ENCODE assay signal across 1 cellular context in the genomic region with DNA sequence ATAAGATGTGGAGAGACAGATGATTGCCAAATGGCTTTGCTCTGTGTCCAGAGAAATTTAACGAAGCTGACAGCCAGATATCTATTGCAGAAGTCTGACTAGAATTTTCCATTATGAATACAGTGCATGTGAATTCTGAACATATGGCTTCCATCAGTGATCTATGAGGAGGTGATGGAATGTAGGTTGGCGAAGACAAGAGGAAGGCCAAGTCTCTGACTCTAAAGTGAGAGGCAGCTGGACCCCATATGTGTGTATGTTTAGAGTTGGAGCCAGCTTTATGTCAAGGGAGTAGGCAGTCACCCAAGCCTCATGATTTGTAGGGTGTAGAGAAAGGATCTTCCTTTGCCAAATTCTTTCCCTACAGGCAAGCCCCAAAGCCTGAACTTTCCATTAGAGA.
TF ChIP-seq lines count a peak whose summit lies in the region.

No MANE protein-coding gene starts in this region.

TF ChIP-seq in IMR-90, 13 proteins besides CTCF, POLR2A, EP300 and RAD21 (continued from another document):
- no peak for TF ChIP-seq CHD1 (IDR thresholded peaks at IDR 0.05; ENCODE audit: low read depth, low read length)
- TF ChIP-seq RCOR1 (IDR thresholded peaks at IDR 0.05; ENCODE audit: insufficient replicate concordance, low read length), result no peak
- TF ChIP-seq, protein P1, sequence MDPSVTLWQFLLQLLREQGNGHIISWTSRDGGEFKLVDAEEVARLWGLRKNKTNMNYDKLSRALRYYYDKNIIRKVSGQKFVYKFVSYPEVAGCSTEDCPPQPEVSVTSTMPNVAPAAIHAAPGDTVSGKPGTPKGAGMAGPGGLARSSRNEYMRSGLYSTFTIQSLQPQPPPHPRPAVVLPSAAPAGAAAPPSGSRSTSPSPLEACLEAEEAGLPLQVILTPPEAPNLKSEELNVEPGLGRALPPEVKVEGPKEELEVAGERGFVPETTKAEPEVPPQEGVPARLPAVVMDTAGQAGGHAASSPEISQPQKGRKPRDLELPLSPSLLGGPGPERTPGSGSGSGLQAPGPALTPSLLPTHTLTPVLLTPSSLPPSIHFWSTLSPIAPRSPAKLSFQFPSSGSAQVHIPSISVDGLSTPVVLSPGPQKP (IDR thresholded peaks at IDR 0.05; ENCODE audit: borderline replicate concordance, low read depth, low read length), result no peak
- TF ChIP-seq, protein P2, sequence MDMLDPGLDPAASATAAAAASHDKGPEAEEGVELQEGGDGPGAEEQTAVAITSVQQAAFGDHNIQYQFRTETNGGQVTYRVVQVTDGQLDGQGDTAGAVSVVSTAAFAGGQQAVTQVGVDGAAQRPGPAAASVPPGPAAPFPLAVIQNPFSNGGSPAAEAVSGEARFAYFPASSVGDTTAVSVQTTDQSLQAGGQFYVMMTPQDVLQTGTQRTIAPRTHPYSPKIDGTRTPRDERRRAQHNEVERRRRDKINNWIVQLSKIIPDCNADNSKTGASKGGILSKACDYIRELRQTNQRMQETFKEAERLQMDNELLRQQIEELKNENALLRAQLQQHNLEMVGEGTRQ (IDR thresholded peaks at IDR 0.05; ENCODE audit: low read depth, low read length), result no peak
- no peak for TF ChIP-seq RFX5 (IDR thresholded peaks at IDR 0.05; ENCODE audit: low read depth, low read length)
